Comparison of ENCODE assay signal across 10 cellular contexts in genomic region chr2:113858764-113859163, GRCh38. TPM values are rescaled to one million over a fixed set of nuclear protein-coding genes. Genes with fewer than 3 reads are reported as not detected.
A peak's percentile ranks its signal among the peaks of the same experiment; 100 is the strongest.
DNase-seq lines count a peak whose midpoint lies in the region; ATAC-seq and TF ChIP-seq lines count a peak whose summit lies in the region.
"Had no signal": no experiment of that assay in that cellular context is flagged by ENCODE, and none has a peak within 500 bp of the region (broad histone marks: within the 10 kb centered on the region; RNA-seq: fewer than 3 reads in every experiment).

No MANE protein-coding gene starts in this region.

- no peak for TF ChIP-seq CTCF in PC-9 (conservative IDR thresholded peaks at IDR 0.05)
- TF ChIP-seq CTCF in epithelial cell of esophagus (IDR thresholded peaks at IDR 0.05; ENCODE audit: insufficient read depth, low read depth, low read length, missing control alignments), result no peak
- no peak for TF ChIP-seq CTCF in WTC11 (IDR thresholded peaks at IDR 0.05)
- no peak for TF ChIP-seq CTCF in CD4-positive, alpha-beta T cell (IDR thresholded peaks at IDR 0.05)

- no peaks in the 10 kb centered on the region for H3K9me3 Mint-ChIP-seq in WTC11
- no peaks in the 10 kb centered on the region for H3K9me3 Mint-ChIP-seq in CD4-positive, alpha-beta T cell
- H3K9me3 Mint-ChIP-seq: T-helper 1 cell treated with Interleukin-12 subunit alpha and Interleukin-12 subunit beta and Interleukin-4 antibody, amounts not matched to agents 30 μg/mL and 1 μg/mL, for 36 hours had no signal

- H4K20me1 ChIP-seq in PC-9 (ENCODE audit: insufficient read depth), result peaks cover 4% of the 10 kb centered on the region; the same call in 1 of the 2 replicates

- H3K4me2 ChIP-seq in PC-9, result no peak overlapping the region; the same call in 1 of the 2 replicates

- H3K27me3 ChIP-seq in PC-9 (ENCODE audit: insufficient read depth, low read depth), result no peaks in the 10 kb centered on the region
- H3K27me3 ChIP-seq in CD4-positive, alpha-beta T cell (ENCODE audit: control insufficient read depth, insufficient read depth, low read length), result no peaks in the 10 kb centered on the region
- H3K27me3 ChIP-seq in effector memory CD4-positive, alpha-beta T cell (replicated peaks; ENCODE audit: control insufficient read depth, insufficient read depth, low read length, poor library complexity, severe bottlenecking), result no peaks in the 10 kb centered on the region

- no peak overlapping the region for H3K27ac Mint-ChIP-seq in WTC11
- H3K27ac Mint-ChIP-seq in CD4-positive, alpha-beta T cell, result no peak overlapping the region
- H3K27ac Mint-ChIP-seq: T-helper 1 cell treated with Interleukin-12 subunit alpha and Interleukin-12 subunit beta and Interleukin-4 antibody, amounts not matched to agents 30 μg/mL and 1 μg/mL, for 36 hours had no signal

- H3K9me3 ChIP-seq in PC-9 (ENCODE audit: insufficient read depth, low read depth), result no peaks in the 10 kb centered on the region
- H3K9me3 ChIP-seq in CD4-positive, alpha-beta T cell (ENCODE audit: control insufficient read depth, low read length), result no peaks in the 10 kb centered on the region
- H3K9me3 ChIP-seq in effector memory CD4-positive, alpha-beta T cell (ENCODE audit: control insufficient read depth, low read length), result no peaks in the 10 kb centered on the region

- no peaks in the 10 kb centered on the region for H3K4me1 Mint-ChIP-seq in WTC11
- H3K4me1 Mint-ChIP-seq in CD4-positive, alpha-beta T cell (ENCODE audit: low read depth), result no peaks in the 10 kb centered on the region

- peaks cover 11% of the 10 kb centered on the region for H3K4me1 ChIP-seq in PC-9 (replicated peaks; ENCODE audit: insufficient read depth)
- H3K4me1 ChIP-seq in effector memory CD4-positive, alpha-beta T cell (ENCODE audit: control insufficient read depth, insufficient read depth, low read length, poor library complexity, severe bottlenecking), result no peaks in the 10 kb centered on the region

- POLR2A ChIA-PET in PC-9 (lab: Charles Lee; ENCODE audit: unreplicated experiment) (interaction anchor here (0.6 to 0.7 kb wide), 2 partner anchors 24 to 28 kb away, joined by 3 read pairs; no protein-coding TSS in a partner anchor), WTC11 (lab: Charles Lee) (no interaction called here)
- POLR2A ChIA-PET in CD4-positive, alpha-beta T cell (lab: Charles Lee), result no interaction called here

- no peaks in the 10 kb centered on the region for H3K9me2 ChIP-seq in PC-9 (ENCODE audit: insufficient read depth)

- DNase-seq in EH (ENCODE audit: low read depth), result peak; percentile 95
- DNase-seq in PC-9, result peak; percentile 16 to 72
- peak; percentile 94 for DNase-seq in epithelial cell of esophagus (ENCODE audit: low read depth)
- peak; percentile 94 for DNase-seq in renal cortical epithelial cell (ENCODE audit: low read depth)
- no peak for DNase-seq in WTC11 (ENCODE audit: low spot score)
- DNase-seq in activated T-cell treated with anti-CD3 and anti-CD28 coated beads, Interleukin-2, amount 50 U/mL, for 1 hour, result no peak
- DNase-seq in CD4-positive, alpha-beta T cell, result no peak
- no peak for DNase-seq in effector memory CD4-positive, alpha-beta T cell
- DNase-seq: NCI-H146 had no signal

- no peaks in the 10 kb centered on the region for H3F3A ChIP-seq in PC-9 (ENCODE audit: insufficient read depth, low read depth)

- peak overlapping the region; percentile 61 for H3K27ac ChIP-seq in PC-9
- no peak overlapping the region for H3K27ac ChIP-seq in CD4-positive, alpha-beta T cell (ENCODE audit: low read depth, low read length)
- H3K27ac ChIP-seq in effector memory CD4-positive, alpha-beta T cell (ENCODE audit: insufficient read depth, low read length, poor library complexity, severe bottlenecking), result no peak overlapping the region

- intact Hi-C loops in PC-9 (cut with micrococcal nuclease; ENCODE audit: unreplicated experiment), result no loop called here
- intact Hi-C loops in CD4-positive, alpha-beta T cell (cut with DNase I, micrococcal nuclease), result no loop called here

- CTCF ChIA-PET in PC-9 (lab: Charles Lee), result no interaction called here
- CTCF ChIA-PET in WTC11 (lab: Charles Lee), result no interaction called here
- CTCF ChIA-PET in CD4-positive, alpha-beta T cell (lab: Charles Lee), result no interaction called here

- H3K79me2 ChIP-seq in PC-9 (ENCODE audit: low read depth), result no peaks in the 10 kb centered on the region

- H3K4me3 Mint-ChIP-seq in WTC11, result no peak overlapping the region
- H3K4me3 Mint-ChIP-seq in CD4-positive, alpha-beta T cell, result no peak overlapping the region
- H3K4me3 Mint-ChIP-seq: T-helper 1 cell treated with Interleukin-12 subunit alpha and Interleukin-12 subunit beta and Interleukin-4 antibody, amounts not matched to agents 30 μg/mL and 1 μg/mL, for 36 hours had no signal

- H3K36me3 Mint-ChIP-seq in WTC11, result no peaks in the 10 kb centered on the region
- peaks cover 49% of the 10 kb centered on the region for H3K36me3 Mint-ChIP-seq in CD4-positive, alpha-beta T cell (ENCODE audit: low read depth)

- peaks cover 52% of the 10 kb centered on the region for H3K27me3 Mint-ChIP-seq in WTC11 (ENCODE audit: low read depth)
- no peaks in the 10 kb centered on the region for H3K27me3 Mint-ChIP-seq in CD4-positive, alpha-beta T cell

- no peak overlapping the region for H3K4me3 ChIP-seq in PC-9
- H3K4me3 ChIP-seq in epithelial cell of esophagus (ENCODE audit: low read length), result no peak overlapping the region
- H3K4me3 ChIP-seq in effector memory CD4-positive, alpha-beta T cell (ENCODE audit: insufficient read depth, low read depth, low read length, poor library complexity, severe bottlenecking), result no peak overlapping the region

- no peak for ATAC-seq in WTC11
- no peak for ATAC-seq in CD4-positive, alpha-beta T cell (ENCODE audit: poor library complexity)

- no peaks in the 10 kb centered on the region for H3K36me3 ChIP-seq in PC-9 (ENCODE audit: low read depth)
- no peaks in the 10 kb centered on the region for H3K36me3 ChIP-seq in effector memory CD4-positive, alpha-beta T cell (ENCODE audit: control insufficient read depth, insufficient read depth, low read length)

- no TSS peak for BruUV-seq in PC-9 (replicated peaks; lab: Mats Ljungman, UMichigan)

- H2AFZ ChIP-seq in PC-9, result peak overlapping the region; percentile 19; the same call in 1 of the 2 replicates

TF ChIP-seq in WTC11, 78 proteins besides CTCF, POLR2A, EP300 and RAD21 (continues in another document):
- TF ChIP-seq ARID4B (CRISPR knock-in tag; IDR thresholded peaks at IDR 0.05; ENCODE audit: borderline replicate concordance) (no peak), AFF4 (CRISPR knock-in tag; IDR thresholded peaks at IDR 0.05; ENCODE audit: borderline replicate concordance) (no peak)

RNA-seq across cellular contexts. Expression of gene ACTR3, which starts 31.1 kb away (rescaled TPM):
- total RNA-seq in PC-9 (2021) (220 and 222 TPM in 2 replicates), renal cortical epithelial cell (456 and 486 TPM in 2 replicates), WTC11 (2021) (148 to 169 TPM (median 149 TPM) in 3 replicates)
- 100 to 1,000 TPM; 118 to 123 TPM for total RNA-seq in CD4-positive, alpha-beta T cell

Comparison
In these comparisons a context has a peak if more than half of its experiments do, and no peak if none do; other contexts are left out.
1. DNase-seq: peak in EH (single experiment), PC-9 (2 of 2), epithelial cell of esophagus (single experiment) and renal cortical epithelial cell (single experiment); none in WTC11 (single experiment), activated T-cell treated with anti-CD3 and anti-CD28 coated beads, Interleukin-2, amount 50 U/mL, for 1 hour (single experiment), CD4-positive, alpha-beta T cell (0 of 10) and effector memory CD4-positive, alpha-beta T cell (0 of 3).